ENCODE assay signal across 9 cellular contexts in genomic region chr7:157386979-157387800, GRCh38. TPM values are rescaled to one million over a fixed set of nuclear protein-coding genes. Genes with fewer than 3 reads are reported as not detected.
DNase-seq lines count a peak whose midpoint lies in the region; ATAC-seq, FAIRE-seq and TF ChIP-seq lines count a peak whose summit lies in the region.
"Had no signal": no experiment of that assay in that cellular context is flagged by ENCODE, and none has a peak within 500 bp of the region (broad histone marks: within the 10 kb centered on the region; RNA-seq: fewer than 3 reads in every experiment).

No MANE protein-coding gene starts in this region.

- no peak overlapping the region for H3K18ac ChIP-seq in H1 (ENCODE audit: extremely low read depth, low read length)

- H2BK120ac ChIP-seq in H1 (replicated peaks; ENCODE audit: low read depth, low read length), result no peak overlapping the region

- H3K4me2 ChIP-seq in H1 (ENCODE audit: insufficient read depth in 1 of 2, low read depth in 2 of 2, low read length in 2 of 2), result no peak overlapping the region

- H3K79me2 ChIP-seq in H1 (ENCODE audit: control insufficient read depth in 1 of 2, insufficient read depth in 2 of 2, low read length in 2 of 2), result peaks cover 3 to 76% of the 10 kb centered on the region in 2 experiments; a peak in 3 of 4 replicates

- H2BK12ac ChIP-seq in H1 (ENCODE audit: low read depth, low read length), result no peak overlapping the region

- H3K36me3 Mint-ChIP-seq in activated CD8-positive, alpha-beta T cell treated with anti-CD3 and anti-CD28 coated beads, Interleukin-2, amount 10 ng/mL, durations not matched to agents 7 days and 5 days (ENCODE audit: low read depth), result peaks cover 55% of the 10 kb centered on the region

- H3K4me1 Mint-ChIP-seq in activated CD8-positive, alpha-beta T cell treated with anti-CD3 and anti-CD28 coated beads, Interleukin-2, amount 10 ng/mL, durations not matched to agents 7 days and 5 days (ENCODE audit: low read depth), result peaks cover 50% of the 10 kb centered on the region

- peaks cover 0 to 5% (median 3%) of the 10 kb centered on the region in 4 experiments; a peak in 5 of 7 replicates for H3K4me1 ChIP-seq in H1 (replicated peaks in 1 of 4; ENCODE audit: control insufficient read depth in 3 of 4, insufficient read depth in 4 of 4, low read length in 3 of 4)

- no peak overlapping the region for H3K56ac ChIP-seq in H1 (replicated peaks; ENCODE audit: insufficient read length, low read depth, low read length)

- peak overlapping the region; percentile 28 for H3K27ac Mint-ChIP-seq in activated CD8-positive, alpha-beta T cell treated with anti-CD3 and anti-CD28 coated beads, Interleukin-2, amount 10 ng/mL, durations not matched to agents 7 days and 5 days

- no peak overlapping the region for H3K9ac ChIP-seq in H1 (replicated peaks in 1 of 4; ENCODE audit: extremely low read depth in 1 of 4, low read depth in 3 of 4, low read length in 3 of 4)

- peak overlapping the region; percentile 61 for H4K91ac ChIP-seq in H1 (replicated peaks; ENCODE audit: insufficient read length, low read length)

- H4K8ac ChIP-seq in H1 (ENCODE audit: extremely low read depth, insufficient read depth, low read length), result no peak overlapping the region

- H4K20me1 ChIP-seq in H1 (replicated peaks in 1 of 2; ENCODE audit: control insufficient read depth in 1 of 2, insufficient read depth in 2 of 2, low read length in 2 of 2), result peaks cover 7 to 25% of the 10 kb centered on the region in 2 experiments

- DNase-seq in C1 segment of cervical spinal cord (lab: John Stamatoyannopoulos, UW), result peak in 10 of 14 donors; percentile 7 to 53 (median 31)
- DNase-seq in NCI-H748 treated with DMSO at 0.1 percent for 48 hours (lab: John Stamatoyannopoulos, UW), result peak; percentile 47
- peak; percentile 93 for DNase-seq in activated CD8-positive, alpha-beta T cell treated with anti-CD3 and anti-CD28 coated beads, Interleukin-2, amount 10 ng/mL, durations not matched to agents 7 days and 5 days
- peak; percentile 67 to 93 for DNase-seq in H1 (ENCODE audit: low read depth in 1 of 2, low spot score in 2 of 2)
- peak; percentile 59 for DNase-seq in midbrain (lab: John Stamatoyannopoulos, UW)
- DNase-seq in stimulated activated CD8-positive, alpha-beta memory T cell treated with anti-CD3 and anti-CD28 coated beads, Interleukin-4, amount 100 ng/mL, for 4 hours (ENCODE audit: low read depth in 2 of 2, low spot score in 1 of 2), result peak; percentile 67 to 79

- peaks cover 20% of the 10 kb centered on the region for H3K79me1 ChIP-seq in H1 (ENCODE audit: low read depth, low read length)

- H3K4ac ChIP-seq in H1 (replicated peaks; ENCODE audit: insufficient read length, low read depth, low read length), result no peak overlapping the region

- no peak overlapping the region for H2BK5ac ChIP-seq in H1 (ENCODE audit: low read depth, low read length)

- ATAC-seq in GM19043 (IDR thresholded peaks at IDR 0.05; ENCODE audit: low read depth, unreplicated experiment) (peak; percentile 90), HG03432 (IDR thresholded peaks at IDR 0.05; ENCODE audit: unreplicated experiment) (peak; percentile 95)
- peak; percentile 88 for ATAC-seq in activated CD8-positive, alpha-beta T cell treated with anti-CD3 and anti-CD28 coated beads, Interleukin-2, amount 10 ng/mL, durations not matched to agents 7 days and 5 days

- peak; percentile 63 for FAIRE-seq in H1 (lab: Jason Lieb, UNC)
- FAIRE-seq: colon had no signal

- H3K27ac ChIP-seq in H1 (ENCODE audit: low read depth, low read length), result peak overlapping the region; percentile 16; the same call in 1 of the 2 replicates

- no peaks in the 10 kb centered on the region; the same call in 1 of the 2 replicates for H3K23me2 ChIP-seq in H1 (ENCODE audit: low read depth, low read length)

- H3K36me3 ChIP-seq in H1 (ENCODE audit: control insufficient read depth in 2 of 4, insufficient read depth in 4 of 4, low read length in 3 of 4), result peaks cover 18 to 68% (median 52%) of the 10 kb centered on the region in 4 experiments

- H2AK5ac ChIP-seq in H1 (ENCODE audit: low read depth, low read length), result no peak overlapping the region

- TF ChIP-seq EP300 in H1 (IDR thresholded peaks at IDR 0.05; ENCODE audit: borderline replicate concordance in 1 of 2, low read depth in 2 of 2, low read length in 2 of 2), result no peak

- no peak overlapping the region for H2AFZ ChIP-seq in H1 (ENCODE audit: low read length)

- H3K27me3 Mint-ChIP-seq in activated CD8-positive, alpha-beta T cell treated with anti-CD3 and anti-CD28 coated beads, Interleukin-2, amount 10 ng/mL, durations not matched to agents 7 days and 5 days (ENCODE audit: low read depth), result no peaks in the 10 kb centered on the region

- H3K27me3 ChIP-seq in H1 (replicated peaks in 1 of 4; ENCODE audit: control insufficient read depth in 3 of 4, extremely low read depth in 1 of 4, insufficient read depth in 3 of 4, low read length in 3 of 4), result no peaks in the 10 kb centered on the region

- TF ChIP-seq RAD21 in H1 (IDR thresholded peaks at IDR 0.05 in 1 of 2, conservative IDR thresholded peaks at IDR 0.05 in 1 of 2; ENCODE audit: low read depth in 2 of 2, low read length in 2 of 2), result peak; percentile 56 to 63

- H3K14ac ChIP-seq in H1 (ENCODE audit: insufficient read length), result no peak overlapping the region

- no peak overlapping the region for H2BK15ac ChIP-seq in H1 (ENCODE audit: low read length)

- peak; percentile 17 to 42; a peak in 2 of 3 replicates for TF ChIP-seq POLR2A in H1 (IDR thresholded peaks at IDR 0.05; ENCODE audit: control extremely low read depth in 1 of 2, low read depth in 2 of 2, low read length in 2 of 2)

- CTCF ChIA-PET in activated CD8-positive, alpha-beta T cell treated with anti-CD3 and anti-CD28 coated beads, Interleukin-2, amount 10 ng/mL, durations not matched to agents 7 days and 5 days (lab: Charles Lee), result interaction anchor here (0.6 to 2.8 kb wide), 17 partner anchors 8 to 437 kb away, joined by 3 to 19 read pairs (median 4); no protein-coding TSS in a partner anchor
- CTCF ChIA-PET in H1 (lab: Charles Lee; ENCODE audit: partially characterized antibody), result interaction anchor here (0.5 to 4.8 kb wide), 22 partner anchors 8 to 514 kb away, joined by 3 to 28 read pairs (median 4); no protein-coding TSS in a partner anchor

- no peaks in the 10 kb centered on the region for H3K9me3 Mint-ChIP-seq in activated CD8-positive, alpha-beta T cell treated with anti-CD3 and anti-CD28 coated beads, Interleukin-2, amount 10 ng/mL, durations not matched to agents 7 days and 5 days (ENCODE audit: insufficient read depth)

- no peak overlapping the region for H3K4me3 Mint-ChIP-seq in activated CD8-positive, alpha-beta T cell treated with anti-CD3 and anti-CD28 coated beads, Interleukin-2, amount 10 ng/mL, durations not matched to agents 7 days and 5 days

- no peak overlapping the region for H2BK20ac ChIP-seq in H1 (ENCODE audit: low read length)

- TF ChIP-seq CTCF in H1 (IDR thresholded peaks at IDR 0.05; ENCODE audit: control extremely low read depth in 1 of 3, insufficient read depth in 1 of 3, low read depth in 1 of 3, low read length in 3 of 3), result peak; percentile 80 to 93 (median 90)

- no peaks in the 10 kb centered on the region for H3K9me3 ChIP-seq in H1 (ENCODE audit: insufficient read depth in 2 of 2, low read depth in 1 of 2, low read length in 1 of 2)

- 52% methylated on average over 23 of the region's 23 CpGs; no CpG with 5 or more reads in 1 of the 2 experiments for WGBS in H1 (ENCODE audit: extremely low coverage in 1 of 2, insufficient coverage in 1 of 2, insufficient read length in 1 of 2, insufficient replicate concordance in 2 of 2, low coverage in 1 of 2, low lambda C conversion rate in 2 of 2, missing lambda C conversion rate in 1 of 2), 2 experiments

- no peak overlapping the region for H3K4me3 ChIP-seq in H1 (ENCODE audit: extremely low read depth in 1 of 4, insufficient read depth in 2 of 4, low read depth in 3 of 4, low read length in 4 of 4)

- no peak overlapping the region for H3K23ac ChIP-seq in H1 (ENCODE audit: insufficient read length)

- H4K5ac ChIP-seq in H1 (ENCODE audit: insufficient read length, low read depth, low read length), result no peak overlapping the region

- POLR2A ChIA-PET in activated CD8-positive, alpha-beta T cell treated with anti-CD3 and anti-CD28 coated beads, Interleukin-2, amount 10 ng/mL, durations not matched to agents 7 days and 5 days (lab: Charles Lee), result no interaction called here
- POLR2A ChIA-PET in H1 (lab: Charles Lee; ENCODE audit: partially characterized antibody), result interaction anchor here (0.7 to 1.7 kb wide), 6 partner anchors 11 to 549 kb away, joined by 3 to 4 read pairs (median 3); no protein-coding TSS in a partner anchor

TF ChIP-seq in H1, 55 proteins besides CTCF, POLR2A, EP300 and RAD21 (continues in another document):
- TF ChIP-seq ASH2L (IDR thresholded peaks at IDR 0.05; ENCODE audit: low read length), result no peak
- peak; percentile 62; the same call in 1 of the 2 replicates for TF ChIP-seq ATF3 (IDR thresholded peaks at IDR 0.05; ENCODE audit: insufficient read depth, low read depth, low read length)
- TF ChIP-seq CREB1 (IDR thresholded peaks at IDR 0.05), result peak; percentile 56; the same call in 1 of the 2 replicates

RNA-seq across cellular contexts. Expression of gene DNAJB6, which starts 50.4 kb away (rescaled TPM):
- total RNA-seq in activated CD8-positive, alpha-beta T cell treated with anti-CD3 and anti-CD28 coated beads, Interleukin-2, amount 10 ng/mL, durations not matched to agents 7 days and 5 days, result 10 to 100 TPM; 69.3 to 74.9 TPM
- total RNA-seq in H1 (2021; fragmentation: NEBNext Ultra II Directional; extraction: Animal tissue kit (Norgen Biotek cat#: 25700)), result 270 and 295 TPM in 2 replicates
- 117 and 166 TPM in 2 replicates for polyA plus RNA-seq in H1 (2011; rRNA removed)
- 170 TPM for polyA plus RNA-seq in H1 (2011; cell fraction: cytosol; rRNA removed)
- 108 TPM for polyA plus RNA-seq in H1 (2011; cell fraction: nucleus; rRNA removed)
- 237 to 389 TPM (median 263 TPM) in 4 replicates for polyA plus RNA-seq in H1 (2012, experiment 1 of 2)
- 129 TPM for polyA plus RNA-seq in H1 (2012, experiment 2 of 2)
- 323 TPM for polyA plus RNA-seq in H1 (2013, experiment 1 of 2)
- 304 TPM for polyA plus RNA-seq in H1 (2013, experiment 2 of 2)
- polyA minus RNA-seq in H1 (2011; rRNA and poly(A)+ RNA removed), result 66.6 and 92.4 TPM in 2 replicates
- 170 TPM for polyA minus RNA-seq in H1 (2011; cell fraction: cytosol; rRNA and poly(A)+ RNA removed)
- polyA minus RNA-seq in H1 (2011; cell fraction: nucleus; rRNA and poly(A)+ RNA removed), result 112 TPM

Comparison
In these comparisons a context has a peak if more than half of its experiments do, and no peak if none do; other contexts are left out.
1. DNase-seq: peak in every context shown above with its lines; median percentile 93 in activated CD8-positive, alpha-beta T cell treated with anti-CD3 and anti-CD28 coated beads, Interleukin-2, amount 10 ng/mL, durations not matched to agents 7 days and 5 days; 80 in H1; 73 in stimulated activated CD8-positive, alpha-beta memory T cell treated with anti-CD3 and anti-CD28 coated beads, Interleukin-4, amount 100 ng/mL, for 4 hours; 59 in midbrain; 47 in NCI-H748 treated with DMSO at 0.1 percent for 48 hours; 31 in C1 segment of cervical spinal cord.